Comparison of ENCODE assay signal across 7 cellular contexts in the genomic region with DNA sequence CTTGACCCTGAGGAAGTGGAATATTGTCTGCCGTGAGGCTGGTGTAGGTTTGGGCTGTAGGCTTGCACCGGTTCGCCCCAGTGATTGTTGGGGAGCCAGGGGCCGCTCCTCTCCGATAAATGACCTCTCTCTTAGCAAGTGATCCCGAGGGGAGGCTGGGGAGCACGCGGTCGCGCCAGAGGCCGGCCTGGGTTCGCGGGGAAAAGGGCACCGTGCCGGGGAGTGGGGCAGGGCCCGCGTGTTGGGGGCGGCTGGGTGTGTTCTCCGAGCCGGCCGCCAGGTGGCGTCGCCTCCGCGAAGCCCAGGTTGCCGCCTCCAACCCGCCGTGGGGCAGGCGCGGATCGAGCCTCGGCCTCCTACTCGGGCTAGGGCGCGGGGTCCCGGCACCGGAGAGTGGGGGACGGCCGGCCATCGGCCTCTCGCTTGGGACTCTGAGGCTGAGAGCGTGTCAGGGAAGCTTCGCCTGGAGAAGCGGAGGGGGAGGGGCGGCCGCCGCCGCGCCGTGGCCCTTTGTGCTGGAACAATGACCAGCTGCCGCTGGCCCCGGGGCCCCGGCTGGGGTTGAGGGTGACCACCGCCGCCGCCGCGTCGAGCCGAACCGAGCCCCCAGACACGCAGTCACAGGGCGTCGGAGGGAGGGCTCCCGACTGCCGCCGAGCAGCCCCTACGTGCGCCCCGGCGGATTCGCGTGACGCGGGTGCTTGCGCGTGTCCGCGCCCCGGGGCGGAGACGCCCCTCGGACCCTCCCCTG. TPM values are rescaled to one million over a fixed set of nuclear protein-coding genes. Genes with fewer than 3 reads are reported as not detected.
DNase-seq lines count a peak whose midpoint lies in the region; TF ChIP-seq lines count a peak whose summit lies in the region.

No MANE protein-coding gene starts in this region.

- H3K27me3 ChIP-seq in kidney epithelial cell (ENCODE audit: control insufficient read depth, insufficient read depth, low read length), result no peaks in the 10 kb centered on the region

- peaks cover 34% of the 10 kb centered on the region for H3K4me1 Mint-ChIP-seq in HFFc6 (ENCODE audit: low read depth)

- H3K27ac Mint-ChIP-seq in HFFc6, result peak overlapping the region; percentile 95

- peak overlapping the region; percentile 90 for H3K4me3 Mint-ChIP-seq in HFFc6

- TF ChIP-seq CTCF in GM12874 (IDR thresholded peaks at IDR 0.05; ENCODE audit: insufficient read depth, low read depth, low read length), result peak; percentile 96
- TF ChIP-seq CTCF in HFFc6 (IDR thresholded peaks at IDR 0.05), result peak; percentile 99
- TF ChIP-seq CTCF in kidney epithelial cell (IDR thresholded peaks at IDR 0.05; ENCODE audit: insufficient read depth, low read length, poor library complexity, severe bottlenecking), result peak; percentile 54

- DNase-seq in HFFc6 (peak; percentile 53), NCI-H1092 treated with DMSO at 0.1 percent for 48 hours (lab: John Stamatoyannopoulos, UW) (peak; percentile 35), kidney epithelial cell (ENCODE audit: low read depth) (no peak)
- DNase-seq in activated CD4-positive, CD25-positive, alpha-beta regulatory T cell treated with anti-CD3 and anti-CD28 coated beads, Interleukin-2, amount 50 U/mL, for 16 hours (ENCODE audit: low read depth, low spot score), result peak; percentile 51
- peak; percentile 75 for DNase-seq in central memory CD4-positive, alpha-beta T cell
- peak; percentile 43 to 72 for DNase-seq in stimulated activated CD4-positive, alpha-beta T cell treated with anti-CD3 and anti-CD28 coated beads, Interleukin-15, amount 100 ng/mL, for 48 hours (ENCODE audit: low read depth in 2 of 2)

- peaks cover 6% of the 10 kb centered on the region; the same call in 1 of the 2 replicates for H3K36me3 Mint-ChIP-seq in HFFc6 (ENCODE audit: low read depth)

- peaks cover 2% of the 10 kb centered on the region for H3K36me3 ChIP-seq in kidney epithelial cell (ENCODE audit: control insufficient read depth, insufficient read depth, low read length)

- H3K4me3 ChIP-seq in kidney epithelial cell (ENCODE audit: low read depth, low read length), result peak overlapping the region; percentile 90

- H3K9me3 Mint-ChIP-seq in HFFc6, result no peaks in the 10 kb centered on the region

- H3K27me3 Mint-ChIP-seq in HFFc6 (ENCODE audit: insufficient read depth), result no peaks in the 10 kb centered on the region; the same call in none of the 2 replicates

RNA-seq across cellular contexts. Expression of gene LZTS2, which starts 0.4 kb away (rescaled TPM):
- total RNA-seq in HFFc6 (2021; fragmentation: NEBNext Ultra II Directional; extraction: Animal tissue kit (Norgen Biotek cat#: 25700)), result 10 to 100 TPM; 66.8 to 80.5 (median 74.6) TPM
- 118 and 125 TPM in 2 replicates for total RNA-seq in kidney epithelial cell

RNA-seq across cellular contexts. Expression of gene TWNK, which starts 11.8 kb away (rescaled TPM):
- 1 to 10 TPM; 5.7 to 9.5 (median 7.0) TPM for total RNA-seq in HFFc6 (2021; fragmentation: NEBNext Ultra II Directional; extraction: Animal tissue kit (Norgen Biotek cat#: 25700))
- 14.0 and 14.1 TPM in 2 replicates for total RNA-seq in kidney epithelial cell

RNA-seq across cellular contexts. Expression of gene MRPL43, which starts 11.9 kb away (rescaled TPM):
- 100 to 1,000 TPM; 101 to 120 (median 115) TPM for total RNA-seq in HFFc6 (2021; fragmentation: NEBNext Ultra II Directional; extraction: Animal tissue kit (Norgen Biotek cat#: 25700))
- total RNA-seq in kidney epithelial cell, result 84.1 and 92.3 TPM in 2 replicates

RNA-seq across cellular contexts. Expression of gene SEMA4G, which starts 29.9 kb away (rescaled TPM):
- total RNA-seq in HFFc6 (2021; fragmentation: NEBNext Ultra II Directional; extraction: Animal tissue kit (Norgen Biotek cat#: 25700)), result 1 to 10 TPM; 1.2 to 2.2 (median 1.9) TPM
- total RNA-seq in kidney epithelial cell, result 4.7 and 7.2 TPM in 2 replicates

RNA-seq across cellular contexts. Expression of gene PDZD7, which starts 31.8 kb away (rescaled TPM):
- 1 to 10 TPM; 1.1 to 1.9 (median 1.2) TPM for total RNA-seq in HFFc6 (2021; fragmentation: NEBNext Ultra II Directional; extraction: Animal tissue kit (Norgen Biotek cat#: 25700))
- total RNA-seq in kidney epithelial cell, result 1.2 and 3.5 TPM in 2 replicates
